ENCODE assay signal across 14 cellular contexts in the genomic region with DNA sequence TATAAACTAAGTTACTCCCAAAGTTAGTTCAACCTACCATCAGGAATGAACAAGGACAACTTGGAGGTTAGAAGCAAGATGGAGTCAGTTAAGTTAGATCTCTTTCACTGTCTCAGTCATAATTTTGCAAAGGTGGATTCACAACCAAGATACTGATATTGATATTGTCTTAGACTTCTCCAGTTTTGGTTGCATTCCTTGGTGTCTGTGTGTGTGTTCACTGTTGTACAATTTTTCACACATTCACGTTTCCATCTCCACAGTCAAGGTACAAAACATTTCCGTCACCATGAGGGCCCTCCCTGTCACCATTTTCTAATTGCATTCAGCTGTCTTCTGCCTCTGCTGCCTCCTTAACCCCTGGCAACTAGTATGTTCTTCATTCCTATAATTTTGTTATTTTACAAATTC. TPM values are rescaled to one million over a fixed set of nuclear protein-coding genes. Genes with fewer than 3 reads are reported as not detected.
"Had no signal": no experiment of that assay in that cellular context is flagged by ENCODE, and none has a peak within 500 bp of the region (broad histone marks: within the 10 kb centered on the region; RNA-seq: fewer than 3 reads in every experiment).

No MANE protein-coding gene starts in this region.

- H3K4me3 Mint-ChIP-seq: immature natural killer cell; memory B cell; nephron; T-helper 2 cell treated with Interferon-gamma antibody and Interleukin-4, amounts not matched to agents 5 μg/mL and 100 μg/mL, for 36 hours had no signal

- DNase-seq: activated CD4-positive, alpha-beta T cell treated with anti-CD3 and anti-CD28 coated beads, Interleukin-2, amount 50 U/mL, for 48 hours; activated T-cell treated with anti-CD3 and anti-CD28 coated beads, Interleukin-2, amount 50 U/mL, for 48 hours; central memory CD4-positive, alpha-beta T cell; effector CD8-positive, alpha-beta T cell; immature natural killer cell; left colon; SW 1271; transverse colon had no signal

- H3K36me3 Mint-ChIP-seq: immature natural killer cell, memory B cell had no signal

- H3K4me3 ChIP-seq: coronary artery, skin epidermis, transverse colon had no signal

- H3K27ac Mint-ChIP-seq: immature natural killer cell; memory B cell; nephron; T-helper 2 cell treated with Interferon-gamma antibody and Interleukin-4, amounts not matched to agents 5 μg/mL and 100 μg/mL, for 36 hours had no signal

- ATAC-seq: activated CD4-positive, CD25-positive, alpha-beta regulatory T cell treated with anti-CD3 and anti-CD28 coated beads, Interleukin-2, amount 50 U/mL, for 24 hours; left colon had no signal

- H3K27me3 ChIP-seq: transverse colon had no signal

- H3K27ac ChIP-seq: transverse colon had no signal

- H3K4me1 Mint-ChIP-seq: immature natural killer cell, memory B cell, nephron had no signal

- H3K9me3 Mint-ChIP-seq: immature natural killer cell; nephron; T-helper 2 cell treated with Interferon-gamma antibody and Interleukin-4, amounts not matched to agents 5 μg/mL and 100 μg/mL, for 36 hours had no signal

- H3K4me1 ChIP-seq: transverse colon had no signal

- H3K36me3 ChIP-seq: transverse colon had no signal

- H3K9me3 ChIP-seq: transverse colon had no signal

RNA-seq across cellular contexts. Expression of gene AKR1E2, which starts 41.1 kb away (rescaled TPM):
- polyA plus RNA-seq: immature natural killer cell had no signal
